ENCODE assay signal across 2 cellular contexts in genomic region chr7:100438731-100439130, GRCh38. TPM values are rescaled to one million over a fixed set of nuclear protein-coding genes. Genes with fewer than 3 reads are reported as not detected.
"Had no signal": no experiment of that assay in that cellular context is flagged by ENCODE, and none has a peak within 500 bp of the region (broad histone marks: within the 10 kb centered on the region; RNA-seq: fewer than 3 reads in every experiment).

No MANE protein-coding gene starts in this region.

RNA-seq across cellular contexts. Expression of gene SPACDR, which starts 25.3 kb away (rescaled TPM):
- total RNA-seq: Peyer's patch, SK-MEL-5 had no signal
